In the genomic region with DNA sequence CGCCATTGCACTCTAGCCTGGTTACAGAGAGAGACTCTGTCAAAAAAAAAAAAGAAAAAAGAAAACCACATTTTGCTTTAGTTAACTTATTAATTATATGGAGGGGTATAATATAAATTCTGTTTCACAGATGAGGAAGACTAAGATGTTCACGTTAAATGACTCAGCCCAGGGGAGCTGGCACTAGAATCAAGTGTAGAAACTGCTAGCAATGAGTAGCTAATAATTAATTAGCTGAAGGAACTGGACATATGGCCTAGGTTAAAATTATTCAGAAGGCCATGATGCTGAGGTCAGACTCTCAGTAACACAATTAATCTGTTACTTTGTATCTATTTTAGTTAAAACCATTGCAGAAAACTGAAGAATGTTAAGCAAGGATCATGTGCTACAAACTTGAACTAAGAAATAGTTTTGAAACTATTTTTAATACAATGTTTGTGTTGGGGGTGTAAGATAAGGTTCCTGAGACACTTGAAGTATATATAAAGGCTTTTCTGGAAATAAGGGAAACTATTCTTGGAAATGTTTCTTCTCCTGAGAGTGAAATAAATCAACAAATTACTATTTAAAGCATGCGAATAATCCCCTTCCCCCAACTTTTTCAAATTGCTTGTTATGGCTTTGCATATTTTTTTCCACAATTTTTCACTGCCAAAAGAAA, we compare ENCODE assay signal across 20 cellular contexts.
"Had no signal": no experiment of that assay in that cellular context is flagged by ENCODE, and none has a peak within 500 bp of the region (broad histone marks: within the 10 kb centered on the region; RNA-seq: fewer than 3 reads in every experiment).

No MANE protein-coding gene starts in this region.

- H3K4me1 Mint-ChIP-seq: naive thymus-derived CD8-positive, alpha-beta T cell; stimulated activated memory B cell treated with anti-CD40 and anti-IgM and Interleukin-4, amounts not matched to agents 10 μg/mL and 1 μg/mL and 100 μg/mL, for 72 hours had no signal

- H3K27me3 Mint-ChIP-seq: naive thymus-derived CD8-positive, alpha-beta T cell; stimulated activated memory B cell treated with anti-CD40 and anti-IgM and Interleukin-4, amounts not matched to agents 10 μg/mL and 1 μg/mL and 100 μg/mL, for 72 hours; stimulated activated naive CD8-positive, alpha-beta T cell treated with anti-CD3 and anti-CD28 coated beads, Interleukin-15, Interleukin-2, amounts not matched to agents 100 ng/mL and 50 ng/mL, for 24 hours had no signal

- H3K4me1 ChIP-seq: heart right ventricle, right lobe of liver, testis had no signal

- H3K4me3 ChIP-seq: cardiac muscle cell, heart right ventricle, lung, right lobe of liver, testis had no signal

- H3K27me3 ChIP-seq: cardiac muscle cell, heart right ventricle, right lobe of liver, testis had no signal

- FAIRE-seq: colon, endothelial cell of umbilical vein, frontal cortex, islet of Langerhans had no signal

- ATAC-seq: left ventricle myocardium superior; naive thymus-derived CD8-positive, alpha-beta T cell; right lobe of liver; stimulated activated memory B cell treated with anti-CD40 and anti-IgM and Interleukin-4, amounts not matched to agents 10 μg/mL and 1 μg/mL and 100 μg/mL, for 72 hours had no signal

- H3K9me3 ChIP-seq: right lobe of liver, testis had no signal

- H3K36me3 ChIP-seq: cardiac muscle cell, heart right ventricle, right lobe of liver had no signal

- H3K36me3 Mint-ChIP-seq: naive thymus-derived CD8-positive, alpha-beta T cell; stimulated activated memory B cell treated with anti-CD40 and anti-IgM and Interleukin-4, amounts not matched to agents 10 μg/mL and 1 μg/mL and 100 μg/mL, for 72 hours had no signal

- H3K4me3 Mint-ChIP-seq: naive thymus-derived CD8-positive, alpha-beta T cell; stimulated activated memory B cell treated with anti-CD40 and anti-IgM and Interleukin-4, amounts not matched to agents 10 μg/mL and 1 μg/mL and 100 μg/mL, for 72 hours; stimulated activated naive CD8-positive, alpha-beta T cell treated with anti-CD3 and anti-CD28 coated beads, Interleukin-15, Interleukin-2, amounts not matched to agents 100 ng/mL and 50 ng/mL, for 24 hours had no signal

- H3K9me3 Mint-ChIP-seq: stimulated activated memory B cell treated with anti-CD40 and anti-IgM and Interleukin-4, amounts not matched to agents 10 μg/mL and 1 μg/mL and 100 μg/mL, for 72 hours had no signal

- H3K27ac ChIP-seq: cardiac muscle cell, right lobe of liver, testis had no signal

- DNase-seq: dermis blood vessel endothelial cell; heart right ventricle; hypothalamus; left ventricle myocardium superior; mesendoderm; naive thymus-derived CD8-positive, alpha-beta T cell; right lobe of liver; stimulated activated CD4-positive, alpha-beta T cell treated with anti-CD3 and anti-CD28 coated beads, Interleukin-15, amount 100 ng/mL, for 24 hours; stimulated activated CD4-positive, alpha-beta T cell treated with anti-CD3 and anti-CD28 coated beads, Interleukin-1b, Interleukin-23, amount 100 ng/mL, for 48 hours; stimulated activated CD4-positive, alpha-beta T cell treated with anti-CD3 and anti-CD28 coated beads, Interleukin-4, amount 100 ng/mL, for 24 hours; testis; trophoblast cell had no signal

- H3K27ac Mint-ChIP-seq: naive thymus-derived CD8-positive, alpha-beta T cell; stimulated activated memory B cell treated with anti-CD40 and anti-IgM and Interleukin-4, amounts not matched to agents 10 μg/mL and 1 μg/mL and 100 μg/mL, for 72 hours; stimulated activated naive CD8-positive, alpha-beta T cell treated with anti-CD3 and anti-CD28 coated beads, Interleukin-15, Interleukin-2, amounts not matched to agents 100 ng/mL and 50 ng/mL, for 24 hours had no signal
